Comparison of ENCODE assay signal across 25 cellular contexts in the genomic region with DNA sequence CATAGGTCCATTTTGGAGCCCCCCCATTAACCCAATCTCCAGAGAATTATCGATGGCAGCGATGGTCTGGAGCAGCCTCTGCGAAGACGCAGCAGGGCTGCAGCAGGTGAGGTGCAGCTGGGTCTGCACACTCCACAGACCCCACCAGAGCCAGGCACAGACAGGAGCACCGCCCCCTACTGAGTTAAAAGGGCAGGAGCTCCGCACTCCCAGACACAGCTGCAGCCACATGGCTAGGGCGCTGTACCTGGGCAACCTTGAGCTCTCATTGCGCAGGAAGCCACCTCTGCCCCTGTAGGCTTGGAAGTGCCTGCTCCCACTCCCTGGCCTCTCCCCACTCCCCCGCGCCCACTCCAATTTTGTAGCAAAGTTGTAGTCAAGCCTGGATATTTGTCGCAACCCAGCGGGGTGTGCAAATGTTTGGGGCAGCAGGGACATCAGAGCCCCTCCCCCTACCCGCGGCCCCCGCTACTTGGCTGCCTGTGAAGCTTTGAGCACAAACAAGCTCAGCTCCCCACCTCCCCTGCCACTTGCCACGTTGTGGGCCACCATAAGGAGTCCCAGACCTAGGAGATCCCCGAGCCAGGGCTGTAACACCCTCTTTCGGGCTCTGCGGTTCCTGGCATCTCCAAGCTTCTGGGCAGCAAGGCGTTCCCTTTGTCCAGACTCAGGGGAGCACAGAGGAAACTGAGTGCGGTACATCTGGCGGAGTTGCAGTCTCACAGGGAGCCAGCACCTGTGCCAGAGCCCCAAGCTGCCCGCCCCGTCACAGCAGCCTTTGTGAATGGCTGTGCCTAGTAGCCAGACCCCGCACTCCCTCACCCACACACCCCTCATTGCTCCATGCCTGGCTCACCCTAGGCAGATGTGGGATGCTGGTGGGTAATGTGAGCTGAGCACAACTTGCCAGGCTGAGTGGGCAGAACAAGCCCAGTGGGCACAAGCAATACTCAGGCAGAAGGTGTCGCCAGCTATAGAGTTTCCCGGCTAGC.
"Had no signal": no experiment of that assay in that cellular context is flagged by ENCODE, and none has a peak within 500 bp of the region (broad histone marks: within the 10 kb centered on the region; RNA-seq: fewer than 3 reads in every experiment).

No MANE protein-coding gene starts in this region.

- H3K4me1 Mint-ChIP-seq: activated CD4-positive, alpha-beta T cell treated with anti-CD3 and anti-CD28 coated beads, Interleukin-2, amount 10 ng/mL, durations not matched to agents 24 days and 14 days; activated CD8-positive, alpha-beta memory T cell treated with anti-CD3 and anti-CD28 coated beads, Interleukin-2, amount 10 ng/mL, durations not matched to agents 7 days and 5 days; activated naive CD4-positive, alpha-beta T cell treated with anti-CD3 and anti-CD28 coated beads, Interleukin-2, amount 50 U/mL, for 24 hours; nephron; stimulated activated effector memory CD8-positive, alpha-beta T cell treated with anti-CD3 and anti-CD28 coated beads, Interleukin-12 subunit alpha, Interleukin-12 subunit beta, amount 100 ng/mL, for 72 hours; T-helper 17 cell had no signal

- H3K4me1 ChIP-seq: adrenal gland, pancreas, psoas muscle, right atrium auricular region, testis had no signal

- H3K27ac ChIP-seq: adrenal gland, pancreas, psoas muscle, right atrium auricular region, testis had no signal

- H3K4me3 Mint-ChIP-seq: activated CD4-positive, alpha-beta T cell treated with anti-CD3 and anti-CD28 coated beads, Interleukin-2, amount 10 ng/mL, durations not matched to agents 24 days and 14 days; activated CD8-positive, alpha-beta memory T cell treated with anti-CD3 and anti-CD28 coated beads, Interleukin-2, amount 10 ng/mL, durations not matched to agents 7 days and 5 days; activated CD8-positive, alpha-beta T cell treated with anti-CD3 and anti-CD28 coated beads for 36 hours; activated naive CD4-positive, alpha-beta T cell treated with anti-CD3 and anti-CD28 coated beads, Interleukin-2, amount 50 U/mL, for 24 hours; nephron; stimulated activated effector memory CD8-positive, alpha-beta T cell treated with anti-CD3 and anti-CD28 coated beads, Interleukin-12 subunit alpha, Interleukin-12 subunit beta, amount 100 ng/mL, for 72 hours; T-helper 17 cell; type B pancreatic cell had no signal

- H3K4me3 ChIP-seq: adrenal gland, pancreas, psoas muscle, right atrium auricular region had no signal

- H3K9me3 Mint-ChIP-seq: activated CD4-positive, alpha-beta T cell treated with anti-CD3 and anti-CD28 coated beads, Interleukin-2, amount 10 ng/mL, durations not matched to agents 24 days and 14 days; activated CD8-positive, alpha-beta T cell treated with anti-CD3 and anti-CD28 coated beads for 36 hours; nephron; stimulated activated effector memory CD8-positive, alpha-beta T cell treated with anti-CD3 and anti-CD28 coated beads, Interleukin-12 subunit alpha, Interleukin-12 subunit beta, amount 100 ng/mL, for 72 hours; type B pancreatic cell had no signal

- ATAC-seq: activated CD8-positive, alpha-beta memory T cell treated with anti-CD3 and anti-CD28 coated beads, Interleukin-2, amount 10 ng/mL, durations not matched to agents 7 days and 5 days; activated CD8-positive, alpha-beta T cell treated with anti-CD3 and anti-CD28 coated beads for 36 hours; esophagus mucosa; left colon; pancreas; psoas muscle; stimulated activated effector memory CD8-positive, alpha-beta T cell treated with anti-CD3 and anti-CD28 coated beads, Interleukin-12 subunit alpha, Interleukin-12 subunit beta, amount 100 ng/mL, for 72 hours; T-helper 17 cell had no signal

- H3K27me3 ChIP-seq: adrenal gland, pancreas, right atrium auricular region, testis had no signal

- H3K36me3 Mint-ChIP-seq: activated CD8-positive, alpha-beta memory T cell treated with anti-CD3 and anti-CD28 coated beads, Interleukin-2, amount 10 ng/mL, durations not matched to agents 7 days and 5 days; activated naive CD4-positive, alpha-beta T cell treated with anti-CD3 and anti-CD28 coated beads, Interleukin-2, amount 50 U/mL, for 24 hours; stimulated activated effector memory CD8-positive, alpha-beta T cell treated with anti-CD3 and anti-CD28 coated beads, Interleukin-12 subunit alpha, Interleukin-12 subunit beta, amount 100 ng/mL, for 72 hours; type B pancreatic cell had no signal

- DNase-seq: activated CD4-positive, alpha-beta T cell treated with anti-CD3 and anti-CD28 coated beads, Interleukin-2, amount 10 ng/mL, durations not matched to agents 24 days and 14 days; activated CD8-positive, alpha-beta memory T cell treated with anti-CD3 and anti-CD28 coated beads, Interleukin-2, amount 10 ng/mL, durations not matched to agents 7 days and 5 days; activated CD8-positive, alpha-beta T cell treated with anti-CD3 and anti-CD28 coated beads for 36 hours; activated effector memory CD4-positive, alpha-beta T cell treated with anti-CD3 and anti-CD28 coated beads, Interleukin-2, amount 50 U/mL, for 16 hours; activated T-cell treated with anti-CD3 and anti-CD28 coated beads for 4 hours; adrenal gland; central memory CD4-positive, alpha-beta T cell; effector memory CD4-positive, alpha-beta T cell; glutamatergic neuron; hippocampal formation; islet precursor cell; left colon; mesenchymal stem cell; psoas muscle; stimulated activated CD4-positive, alpha-beta T cell treated with anti-CD3 and anti-CD28 coated beads, Interleukin-2, amount 100 ng/mL, for 24 hours; SW 1271; T-helper 17 cell; testis had no signal

- H3K36me3 ChIP-seq: adrenal gland, pancreas, right atrium auricular region had no signal

- H3K27me3 Mint-ChIP-seq: activated CD4-positive, alpha-beta T cell treated with anti-CD3 and anti-CD28 coated beads, Interleukin-2, amount 10 ng/mL, durations not matched to agents 24 days and 14 days; activated CD8-positive, alpha-beta memory T cell treated with anti-CD3 and anti-CD28 coated beads, Interleukin-2, amount 10 ng/mL, durations not matched to agents 7 days and 5 days; activated CD8-positive, alpha-beta T cell treated with anti-CD3 and anti-CD28 coated beads for 36 hours; activated naive CD4-positive, alpha-beta T cell treated with anti-CD3 and anti-CD28 coated beads, Interleukin-2, amount 50 U/mL, for 24 hours; T-helper 17 cell; type B pancreatic cell had no signal

- H3K27ac Mint-ChIP-seq: activated CD4-positive, alpha-beta T cell treated with anti-CD3 and anti-CD28 coated beads, Interleukin-2, amount 10 ng/mL, durations not matched to agents 24 days and 14 days; activated CD8-positive, alpha-beta memory T cell treated with anti-CD3 and anti-CD28 coated beads, Interleukin-2, amount 10 ng/mL, durations not matched to agents 7 days and 5 days; activated CD8-positive, alpha-beta T cell treated with anti-CD3 and anti-CD28 coated beads for 36 hours; activated naive CD4-positive, alpha-beta T cell treated with anti-CD3 and anti-CD28 coated beads, Interleukin-2, amount 50 U/mL, for 24 hours; nephron; stimulated activated effector memory CD8-positive, alpha-beta T cell treated with anti-CD3 and anti-CD28 coated beads, Interleukin-12 subunit alpha, Interleukin-12 subunit beta, amount 100 ng/mL, for 72 hours; T-helper 17 cell; type B pancreatic cell had no signal

- H3K9me3 ChIP-seq: adrenal gland, pancreas, psoas muscle, right atrium auricular region, testis had no signal
